Comparison of ENCODE assay signal across 9 cellular contexts in the genomic region with DNA sequence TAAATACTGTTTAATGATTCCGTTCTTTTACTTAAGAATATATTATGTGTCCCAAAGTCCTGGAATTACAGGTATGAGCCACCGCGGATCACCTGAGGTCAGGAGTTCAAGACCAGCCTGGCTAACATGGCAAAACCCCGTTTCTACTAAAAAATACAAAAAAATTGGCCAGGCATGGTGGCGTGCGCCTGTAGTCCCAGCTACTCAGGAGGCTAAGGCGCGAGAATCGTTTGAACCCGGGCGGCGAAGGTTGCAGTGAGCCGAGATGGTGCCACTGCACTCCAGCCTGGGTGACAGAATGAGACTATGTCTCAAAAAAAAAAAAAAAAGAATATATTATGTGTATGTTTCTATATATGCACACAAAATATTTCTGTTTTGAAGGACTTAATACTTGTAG. TPM values are rescaled to one million over a fixed set of nuclear protein-coding genes. Genes with fewer than 3 reads are reported as not detected.
DNase-seq lines count a peak whose midpoint lies in the region; ATAC-seq, FAIRE-seq and TF ChIP-seq lines count a peak whose summit lies in the region.
"Not testable (repeated sequence)": the region's sequence is repeated elsewhere in the genome, so short reads cannot be mapped to it uniquely, and the experiment has no call there.
"Had no signal": no experiment of that assay in that cellular context is flagged by ENCODE, and none has a peak within 500 bp of the region (broad histone marks: within the 10 kb centered on the region; RNA-seq: fewer than 3 reads in every experiment).

No MANE protein-coding gene starts in this region.

- H3K36me3 ChIP-seq in IMR-90 (ENCODE audit: control insufficient read depth, insufficient read depth, low read length); kidney (ENCODE audit: control insufficient read depth in 1 of 2, insufficient read depth in 2 of 2, low read length in 2 of 2): not testable (repeated sequence)
- H3K36me3 ChIP-seq in endodermal cell (ENCODE audit: control insufficient read depth, insufficient read depth, low read length) (peaks cover 18% of the 10 kb centered on the region), neuron (ENCODE audit: insufficient read depth, low read length) (peaks cover 34% of the 10 kb centered on the region), subcutaneous abdominal adipose tissue (ENCODE audit: control insufficient read depth in 5 of 5, insufficient read depth in 5 of 5, low read length in 5 of 5) (peaks cover 6 to 18% (median 14%) of the 10 kb centered on the region in 5 donors)

- ATAC-seq in CD4-positive, alpha-beta T cell (ENCODE audit: poor library complexity); IMR-90 (ENCODE audit: low read depth); activated CD4-positive, alpha-beta T cell treated with anti-CD3 and anti-CD28 coated beads for 36 hours: not testable (repeated sequence)

- H3K9me3 ChIP-seq in CD4-positive, alpha-beta T cell (ENCODE audit: control insufficient read depth, low read length); IMR-90 (ENCODE audit: control insufficient read depth, insufficient read depth, low read length); endodermal cell (ENCODE audit: control insufficient read depth, low read length); kidney (ENCODE audit: control insufficient read depth in 1 of 2, low read length in 2 of 2); neuron (ENCODE audit: low read length); subcutaneous abdominal adipose tissue (ENCODE audit: control insufficient read depth in 5 of 5, low read length in 5 of 5): not testable (repeated sequence)

- not testable (repeated sequence) for H3K9ac ChIP-seq in IMR-90 (ENCODE audit: low read depth, low read length); kidney (ENCODE audit: low read length in 2 of 2)
- H3K9ac ChIP-seq in endodermal cell (ENCODE audit: extremely low read depth, low read length, poor library complexity, severe bottlenecking) (peak overlapping the region; percentile 62), subcutaneous abdominal adipose tissue (ENCODE audit: low read length in 5 of 5) (peak overlapping the region in 1 of 5 donors; percentile 87)

- H4K20me1 ChIP-seq in IMR-90 (ENCODE audit: insufficient read depth, low read length): not testable (repeated sequence)

- not testable (repeated sequence) for H3K18ac ChIP-seq in IMR-90 (ENCODE audit: low read depth, low read length)

- H3K27me3 ChIP-seq in CD4-positive, alpha-beta T cell (ENCODE audit: control insufficient read depth, insufficient read depth, low read length); IMR-90 (ENCODE audit: control insufficient read depth, insufficient read depth, low read length); endodermal cell (ENCODE audit: control insufficient read depth, insufficient read depth, low read length, poor library complexity, severe bottlenecking); neuron (ENCODE audit: insufficient read depth, low read length); subcutaneous abdominal adipose tissue (ENCODE audit: control insufficient read depth in 5 of 5, insufficient read depth in 4 of 5, low read length in 5 of 5): not testable (repeated sequence)

- dilution Hi-C loops in IMR-90 (cut with HindIII; ENCODE audit: low sequenced_read_pairs, unreplicated experiment): not testable (repeated sequence)

- not testable (repeated sequence) for BruUV-seq in IMR-90 (replicated peaks; lab: Mats Ljungman, UMichigan)

- peaks cover 18 to 46% of the 10 kb centered on the region in 2 experiments for H3K79me1 ChIP-seq in IMR-90 (ENCODE audit: low read depth in 1 of 2, low read length in 2 of 2)

- POLR2A ChIA-PET in CD4-positive, alpha-beta T cell (lab: Charles Lee): interaction anchor here (1.5 to 3.7 kb wide), 5 partner anchors 9 to 554 kb away, joined by 3 to 40 read pairs (median 5); a partner anchor contains a TSS
- POLR2A ChIA-PET in IMR-90 (lab: Charles Lee; ENCODE audit: unreplicated experiment): not testable (repeated sequence)
- POLR2A ChIA-PET in activated CD4-positive, alpha-beta T cell treated with anti-CD3 and anti-CD28 coated beads for 36 hours (lab: Charles Lee): interaction anchor here (0.6 to 1.1 kb wide), 2 partner anchors 60 to 94 kb away, joined by 4 read pairs; a partner anchor contains a TSS

- H2BK15ac ChIP-seq in IMR-90 (ENCODE audit: low read depth, low read length): not testable (repeated sequence)

- H4K8ac ChIP-seq in IMR-90 (ENCODE audit: low read depth in 2 of 2, low read length in 2 of 2): not testable (repeated sequence)

- not testable (repeated sequence) for H3K4ac ChIP-seq in IMR-90 (ENCODE audit: low read depth, low read length)

- H3K36me3 Mint-ChIP-seq in CD4-positive, alpha-beta T cell (ENCODE audit: low read depth): peaks cover 15% of the 10 kb centered on the region
- H3K36me3 Mint-ChIP-seq in activated CD4-positive, alpha-beta T cell treated with anti-CD3 and anti-CD28 coated beads for 36 hours (ENCODE audit: low read depth): peaks cover 21% of the 10 kb centered on the region
- H3K36me3 Mint-ChIP-seq in endodermal cell (ENCODE audit: low read depth): peaks cover 29% of the 10 kb centered on the region

- H2BK5ac ChIP-seq in IMR-90 (ENCODE audit: low read depth, low read length, poor library complexity, severe bottlenecking): not testable (repeated sequence)

- not testable (repeated sequence) for H2AFZ ChIP-seq in IMR-90 (replicated peaks; ENCODE audit: low read length, poor library complexity); neuron (ENCODE audit: low read depth, low read length)

- intact Hi-C loops in CD4-positive, alpha-beta T cell (cut with DNase I, micrococcal nuclease); IMR-90 (cut with micrococcal nuclease); kidney (cut with DNase I): not testable (repeated sequence)
- intact Hi-C loops in activated CD4-positive, alpha-beta T cell treated with anti-CD3 and anti-CD28 coated beads for 36 hours (cut with DNase I, micrococcal nuclease): loop anchor here (2.0 to 5.0 kb wide), 5 partner anchors 26 to 502 kb away; a partner anchor contains a TSS

- not testable (repeated sequence) for H3K27ac Mint-ChIP-seq in CD4-positive, alpha-beta T cell; activated CD4-positive, alpha-beta T cell treated with anti-CD3 and anti-CD28 coated beads for 36 hours; endodermal cell

- TF ChIP-seq CTCF in CD4-positive, alpha-beta T cell (IDR thresholded peaks at IDR 0.05); IMR-90 (conservative IDR thresholded peaks at IDR 0.05; ENCODE audit: low read depth, low read length); astrocyte of the cerebellum (IDR thresholded peaks at IDR 0.05; ENCODE audit: low read depth, low read length, missing control alignments); endodermal cell (conservative IDR thresholded peaks at IDR 0.05); kidney (IDR thresholded peaks at IDR 0.05; ENCODE audit: borderline replicate concordance, extremely low read depth, insufficient read depth): not testable (repeated sequence)

- TF ChIP-seq POLR2A in IMR-90 (IDR thresholded peaks at IDR 0.05; ENCODE audit: low read depth, low read length): not testable (repeated sequence)

- H3K27ac ChIP-seq in CD4-positive, alpha-beta T cell (ENCODE audit: low read depth, low read length); IMR-90 (ENCODE audit: insufficient read depth, low read length); endodermal cell (ENCODE audit: low read depth, low read length); kidney (ENCODE audit: low read depth in 2 of 2, low read length in 2 of 2): not testable (repeated sequence)
- H3K27ac ChIP-seq in subcutaneous abdominal adipose tissue (ENCODE audit: low read depth, low read length): peak overlapping the region; percentile 77

- H3K9me3 Mint-ChIP-seq in CD4-positive, alpha-beta T cell; activated CD4-positive, alpha-beta T cell treated with anti-CD3 and anti-CD28 coated beads for 36 hours (ENCODE audit: low read depth); endodermal cell: not testable (repeated sequence)

- not testable (repeated sequence) for DNase-seq in CD4-positive, alpha-beta T cell; IMR-90; activated CD4-positive, alpha-beta T cell treated with anti-CD3 and anti-CD28 coated beads for 36 hours; astrocyte of the cerebellum (ENCODE audit: low read depth); endodermal cell
- DNase-seq in kidney: peak; percentile 45

- peak overlapping the region; percentile 54; the same call in 1 of the 2 replicates for H3K4me3 ChIP-seq in IMR-90 (ENCODE audit: insufficient read depth, low read depth, low read length)
- peak overlapping the region; percentile 58 for H3K4me3 ChIP-seq in astrocyte of the cerebellum (ENCODE audit: low read depth, low read length)
- peak overlapping the region; percentile 90 for H3K4me3 ChIP-seq in endodermal cell (ENCODE audit: low read length)
- peak overlapping the region; percentile 83 to 86 for H3K4me3 ChIP-seq in kidney (ENCODE audit: low read length in 2 of 2)
- peak overlapping the region; percentile 57 for H3K4me3 ChIP-seq in neuron (ENCODE audit: low read length)
- peak overlapping the region; percentile 71 to 92 (median 90) for H3K4me3 ChIP-seq in subcutaneous abdominal adipose tissue (ENCODE audit: low read depth in 1 of 5, low read length in 5 of 5)

- not testable (repeated sequence) for H2BK20ac ChIP-seq in IMR-90 (ENCODE audit: low read depth, low read length)

- H3K9me1 ChIP-seq in IMR-90 (ENCODE audit: insufficient read depth, low read length): not testable (repeated sequence)

- H4K5ac ChIP-seq in IMR-90 (ENCODE audit: low read depth, low read length): not testable (repeated sequence)

- not testable (repeated sequence) for H2AK5ac ChIP-seq in IMR-90 (ENCODE audit: low read depth, low read length)

- not testable (repeated sequence) for H3K14ac ChIP-seq in IMR-90 (replicated peaks; ENCODE audit: low read depth, low read length)

- not testable (repeated sequence) for TF ChIP-seq RAD21 in IMR-90 (IDR thresholded peaks at IDR 0.05; ENCODE audit: low read length)

- not testable (repeated sequence) for H2AK9ac ChIP-seq in IMR-90 (replicated peaks; ENCODE audit: low read depth, low read length, poor library complexity)

- no CpG with 5 or more reads among the region's 13 CpGs for WGBS in IMR-90 (ENCODE audit: extremely low coverage in 2 of 2, insufficient read length in 1 of 2), 2 experiments
- WGBS in endodermal cell (ENCODE audit: insufficient coverage in 1 of 2, insufficient read length in 1 of 2), 2 experiments: 93 to 95% methylated on average over 9 to 13 of the region's 13 CpGs

- not testable (repeated sequence) for H3K27me3 Mint-ChIP-seq in CD4-positive, alpha-beta T cell; activated CD4-positive, alpha-beta T cell treated with anti-CD3 and anti-CD28 coated beads for 36 hours; endodermal cell (ENCODE audit: insufficient read depth)

- CTCF ChIA-PET in CD4-positive, alpha-beta T cell (lab: Charles Lee): interaction anchor here (1.7 kb wide), 1 partner anchor 65 kb away, joined by 10 read pairs; no protein-coding TSS in a partner anchor
- CTCF ChIA-PET in IMR-90 (lab: Yijun Ruan, JAX): not testable (repeated sequence)
- CTCF ChIA-PET in activated CD4-positive, alpha-beta T cell treated with anti-CD3 and anti-CD28 coated beads for 36 hours (lab: Charles Lee): interaction anchor here (1.1 kb wide), 1 partner anchor 31 kb away, joined by 3 read pairs; no protein-coding TSS in a partner anchor

- FAIRE-seq in kidney (lab: Jason Lieb, UNC): not testable (repeated sequence)

- H4K91ac ChIP-seq in IMR-90 (ENCODE audit: insufficient read depth, low read depth, low read length): not testable (repeated sequence)

- H2BK120ac ChIP-seq in IMR-90 (ENCODE audit: low read depth, low read length): not testable (repeated sequence)

- peak overlapping the region; percentile 96 for H3K4me3 Mint-ChIP-seq in CD4-positive, alpha-beta T cell
- H3K4me3 Mint-ChIP-seq in activated CD4-positive, alpha-beta T cell treated with anti-CD3 and anti-CD28 coated beads for 36 hours: peak overlapping the region; percentile 84
- peak overlapping the region; percentile 77 for H3K4me3 Mint-ChIP-seq in endodermal cell

- H3K56ac ChIP-seq in IMR-90 (ENCODE audit: extremely low read depth, insufficient read depth, low read length): not testable (repeated sequence)

- in situ Hi-C loops in IMR-90 (cut with MboI; ENCODE audit: low sequenced_read_pairs); astrocyte of the cerebellum (cut with HindIII; ENCODE audit: low sequenced_read_pairs): not testable (repeated sequence)

- peaks cover 23% of the 10 kb centered on the region for H3K4me1 Mint-ChIP-seq in CD4-positive, alpha-beta T cell (ENCODE audit: low read depth)
- H3K4me1 Mint-ChIP-seq in activated CD4-positive, alpha-beta T cell treated with anti-CD3 and anti-CD28 coated beads for 36 hours: peaks cover 27% of the 10 kb centered on the region
- peaks cover 11% of the 10 kb centered on the region for H3K4me1 Mint-ChIP-seq in endodermal cell

- peak overlapping the region; percentile 98 for H3K4me2 ChIP-seq in IMR-90 (ENCODE audit: low read depth, low read length)

- not testable (repeated sequence) for H3K23ac ChIP-seq in IMR-90 (ENCODE audit: low read depth, low read length)

- H3K4me1 ChIP-seq in IMR-90 (ENCODE audit: control insufficient read depth, insufficient read depth, low read length); endodermal cell (ENCODE audit: control insufficient read depth, insufficient read depth, low read length); neuron (ENCODE audit: insufficient read depth, low read length): not testable (repeated sequence)
- H3K4me1 ChIP-seq in kidney (ENCODE audit: control insufficient read depth in 1 of 2, insufficient read depth in 1 of 2, low read depth in 1 of 2, low read length in 2 of 2) (peaks cover 4 to 11% of the 10 kb centered on the region in 2 donors), subcutaneous abdominal adipose tissue (ENCODE audit: control insufficient read depth in 5 of 5, insufficient read depth in 5 of 5, low read length in 5 of 5) (peaks cover 2 to 31% (median 24%) of the 10 kb centered on the region in 5 donors)

RNA-seq across cellular contexts. Expression of a gene that starts 1.2 kb away (rescaled TPM):
- total RNA-seq in CD4-positive, alpha-beta T cell: 1 to 10 TPM; 1.1 to 1.5 TPM
- total RNA-seq in IMR-90 (2012; rRNA removed): 44.1 and 52.5 TPM in 2 replicates
- polyA plus RNA-seq in IMR-90 (2012; rRNA removed): 37.8 and 47.4 TPM in 2 replicates
- polyA plus RNA-seq in IMR-90 (2012; cell fraction: cytosol; rRNA removed): 41.6 and 46.4 TPM in 2 replicates
- polyA plus RNA-seq in IMR-90 (2012; cell fraction: nucleus; rRNA removed; ENCODE audit: low replicate concordance): 29.4 and 35.2 TPM in 2 replicates
- total RNA-seq in activated CD4-positive, alpha-beta T cell treated with anti-CD3 and anti-CD28 coated beads for 36 hours: 1 to 10 TPM; 6.7 to 7.8 TPM
- 10 to 100 TPM; 58.6 to 59.3 TPM for total RNA-seq in endodermal cell
- polyA plus RNA-seq in endodermal cell (2013, experiment 1 of 2): 42.1 TPM
- 37.4 TPM for polyA plus RNA-seq in endodermal cell (2013, experiment 2 of 2)
- 68.6 TPM for total RNA-seq in kidney
- 73.4 TPM for polyA plus RNA-seq in kidney (ENCODE audit: insufficient read depth, low read depth, low replicate concordance)
- total RNA-seq: OCI-LY7 had no signal

RNA-seq across cellular contexts. Expression of a gene that starts 59.7 kb away (rescaled TPM):
- total RNA-seq in CD4-positive, alpha-beta T cell: 1 to 10 TPM; 7.3 to 9.7 TPM
- total RNA-seq in IMR-90 (2012; rRNA removed) (13.3 and 16.4 TPM in 2 replicates), endodermal cell (10 to 100 TPM in 1 of 2 donors, 1 to 10 TPM in 1; 10.0 to 12.2 TPM), kidney (28.6 TPM)
- polyA plus RNA-seq in IMR-90 (2012; rRNA removed) (13.7 and 15.1 TPM in 2 replicates), kidney (ENCODE audit: insufficient read depth, low read depth, low replicate concordance) (31.7 TPM)
- polyA plus RNA-seq in IMR-90 (2012; cell fraction: cytosol; rRNA removed): 2.5 and 3.5 TPM in 2 replicates
- 1.1 and 9.8 TPM in 2 replicates for polyA plus RNA-seq in IMR-90 (2012; cell fraction: nucleus; rRNA removed; ENCODE audit: low replicate concordance)
- total RNA-seq in activated CD4-positive, alpha-beta T cell treated with anti-CD3 and anti-CD28 coated beads for 36 hours: 10 to 100 TPM; 31.1 to 42.2 TPM
- polyA plus RNA-seq in endodermal cell (2013, experiment 1 of 2): 13.4 TPM
- polyA plus RNA-seq in endodermal cell (2013, experiment 2 of 2): 14.4 TPM

RNA-seq across cellular contexts. Expression of a gene that starts 59.8 kb away (rescaled TPM):
- 10 to 100 TPM; 14.6 to 17.4 TPM for total RNA-seq in CD4-positive, alpha-beta T cell
- total RNA-seq in IMR-90 (2012; rRNA removed) (2.7 and 3.9 TPM in 2 replicates), endodermal cell (10 to 100 TPM in 1 of 2 donors, 1 to 10 TPM in 1; 8.7 to 10.6 TPM), kidney (6.9 TPM)
- polyA plus RNA-seq in IMR-90 (2012; rRNA removed) (3.2 and 5.4 TPM in 2 replicates), kidney (ENCODE audit: insufficient read depth, low read depth, low replicate concordance) (4.6 TPM)
- 0.65 and 1.3 TPM in 2 replicates for polyA plus RNA-seq in IMR-90 (2012; cell fraction: cytosol; rRNA removed)
- polyA plus RNA-seq in IMR-90 (2012; cell fraction: nucleus; rRNA removed; ENCODE audit: low replicate concordance): 3.9 and 24.4 TPM in 2 replicates
- total RNA-seq in activated CD4-positive, alpha-beta T cell treated with anti-CD3 and anti-CD28 coated beads for 36 hours: 10 to 100 TPM; 23.6 to 26.0 TPM
- 10.5 TPM for polyA plus RNA-seq in endodermal cell (2013, experiment 1 of 2)
- polyA plus RNA-seq in endodermal cell (2013, experiment 2 of 2): 8.4 TPM
